In genomic region chr1:244761279-244761678, GRCh38 we compare ENCODE assay signal across 22 cellular contexts.
DNase-seq lines count a peak whose midpoint lies in the region; ATAC-seq, FAIRE-seq and TF ChIP-seq lines count a peak whose summit lies in the region.
"Had no signal": no experiment of that assay in that cellular context is flagged by ENCODE, and none has a peak within 500 bp of the region (broad histone marks: within the 10 kb centered on the region; RNA-seq: fewer than 3 reads in every experiment).

No MANE protein-coding gene starts in this region.

- TF ChIP-seq RAD21 in H1 (IDR thresholded peaks at IDR 0.05 in 1 of 2, conservative IDR thresholded peaks at IDR 0.05 in 1 of 2; ENCODE audit: low read depth in 2 of 2, low read length in 2 of 2): no peak

- FAIRE-seq in H1 (lab: Jason Lieb, UNC) (no peak), HTR-8/SVneo (lab: Jason Lieb, UNC) (no peak)
- FAIRE-seq: RCC 7860 had no signal

- H2BK120ac ChIP-seq in H1 (replicated peaks; ENCODE audit: low read depth, low read length): no peak overlapping the region

- no peak overlapping the region; the same call in 1 of the 2 replicates for H2BK12ac ChIP-seq in H1 (ENCODE audit: low read depth, low read length)

- no peak overlapping the region for H2AK5ac ChIP-seq in H1 (ENCODE audit: low read depth, low read length)

- H3K27ac ChIP-seq in BLaER1 (peak overlapping the region; percentile 65; the same call in 1 of the 2 replicates), H1 (ENCODE audit: low read depth, low read length) (no peak overlapping the region)
- H3K27ac ChIP-seq: colonic mucosa, SJSA1, spleen, tibial artery had no signal

- no peak overlapping the region for H4K8ac ChIP-seq in H1 (ENCODE audit: extremely low read depth, insufficient read depth, low read length)

- no peak overlapping the region for H3K4ac ChIP-seq in H1 (replicated peaks; ENCODE audit: insufficient read length, low read depth, low read length)

- peak overlapping the region; percentile 47; the same call in 1 of the 2 replicates for H3K4me3 ChIP-seq in BLaER1
- no peak overlapping the region for H3K4me3 ChIP-seq in H1 (ENCODE audit: extremely low read depth in 1 of 4, insufficient read depth in 2 of 4, low read depth in 3 of 4, low read length in 4 of 4)
- H3K4me3 ChIP-seq: colonic mucosa, SJSA1, spleen, tibial artery had no signal

- in situ Hi-C loops in G401 (cut with HindIII; ENCODE audit: low sequenced_read_pairs): no loop called here

- no peak overlapping the region for H2BK20ac ChIP-seq in H1 (ENCODE audit: low read length)

- H3K23ac ChIP-seq in H1 (ENCODE audit: insufficient read length): no peak overlapping the region

- H3K79me1 ChIP-seq in H1 (ENCODE audit: low read depth, low read length): no peaks in the 10 kb centered on the region

- 77% methylated on average over 15 of the region's 18 CpGs; no CpG with 5 or more reads in 1 of the 2 experiments for WGBS in H1 (ENCODE audit: extremely low coverage in 1 of 2, insufficient coverage in 1 of 2, insufficient read length in 1 of 2, insufficient replicate concordance in 2 of 2, low coverage in 1 of 2, low lambda C conversion rate in 2 of 2, missing lambda C conversion rate in 1 of 2), 2 experiments

- H2BK15ac ChIP-seq in H1 (ENCODE audit: low read length): no peak overlapping the region

- H4K91ac ChIP-seq in H1 (replicated peaks; ENCODE audit: insufficient read length, low read length): no peak overlapping the region

- no peak overlapping the region for H4K5ac ChIP-seq in H1 (ENCODE audit: insufficient read length, low read depth, low read length)

- no peak overlapping the region for H3K14ac ChIP-seq in H1 (ENCODE audit: insufficient read length)

- H3K4me2 ChIP-seq in BLaER1: peak overlapping the region; percentile 62
- no peak overlapping the region for H3K4me2 ChIP-seq in H1 (ENCODE audit: insufficient read depth in 1 of 2, low read depth in 2 of 2, low read length in 2 of 2)

- 0 out of 2 replicates have a peak overlapping the region, but pooled peaks have one; percentile 44 for H2BK5ac ChIP-seq in H1 (ENCODE audit: low read depth, low read length)

- no peak overlapping the region for H2AFZ ChIP-seq in H1 (ENCODE audit: low read length)

- no peak overlapping the region for H3K18ac ChIP-seq in H1 (ENCODE audit: extremely low read depth, low read length)

- TF ChIP-seq EP300 in H1 (IDR thresholded peaks at IDR 0.05; ENCODE audit: borderline replicate concordance in 1 of 2, low read depth in 2 of 2, low read length in 2 of 2): no peak

- H3K56ac ChIP-seq in H1 (replicated peaks; ENCODE audit: insufficient read length, low read depth, low read length): no peak overlapping the region

- TF ChIP-seq POLR2A in H1 (IDR thresholded peaks at IDR 0.05; ENCODE audit: control extremely low read depth in 1 of 2, low read depth in 2 of 2, low read length in 2 of 2): no peak

- H3K36me3 ChIP-seq in BLaER1: no peaks in the 10 kb centered on the region
- H3K36me3 ChIP-seq in H1 (ENCODE audit: control insufficient read depth in 2 of 4, insufficient read depth in 4 of 4, low read length in 3 of 4): no peaks in the 10 kb centered on the region
- H3K36me3 ChIP-seq: colonic mucosa, SJSA1, spleen, tibial artery had no signal

- H3K9me3 ChIP-seq in BLaER1: peaks cover 6% of the 10 kb centered on the region
- H3K9me3 ChIP-seq in H1 (ENCODE audit: insufficient read depth in 2 of 2, low read depth in 1 of 2, low read length in 1 of 2): peaks cover 0 to 4% of the 10 kb centered on the region in 2 experiments; a peak in 1 of 4 replicates
- H3K9me3 ChIP-seq: colonic mucosa, SJSA1, tibial artery had no signal

- H4K20me1 ChIP-seq in BLaER1 (no peaks in the 10 kb centered on the region), H1 (replicated peaks in 1 of 2; ENCODE audit: control insufficient read depth in 1 of 2, insufficient read depth in 2 of 2, low read length in 2 of 2) (no peaks in the 10 kb centered on the region)

- TF ChIP-seq CTCF in H1 (IDR thresholded peaks at IDR 0.05; ENCODE audit: control extremely low read depth in 1 of 3, insufficient read depth in 1 of 3, low read depth in 1 of 3, low read length in 3 of 3): no peak

- peaks cover 43% of the 10 kb centered on the region for H3K4me1 ChIP-seq in BLaER1
- H3K4me1 ChIP-seq in H1 (replicated peaks in 1 of 4; ENCODE audit: control insufficient read depth in 3 of 4, insufficient read depth in 4 of 4, low read length in 3 of 4): peaks cover 4 to 7% (median 6%) of the 10 kb centered on the region in 4 experiments; a peak in 6 of 7 replicates
- H3K4me1 ChIP-seq: colonic mucosa, SJSA1, spleen had no signal

- no peaks in the 10 kb centered on the region for H3K23me2 ChIP-seq in H1 (ENCODE audit: low read depth, low read length)

- H3K27me3 ChIP-seq in BLaER1 (no peaks in the 10 kb centered on the region), H1 (replicated peaks in 1 of 4; ENCODE audit: control insufficient read depth in 3 of 4, extremely low read depth in 1 of 4, insufficient read depth in 3 of 4, low read length in 3 of 4) (no peaks in the 10 kb centered on the region)
- H3K27me3 ChIP-seq: colonic mucosa, SJSA1, tibial artery had no signal

- 0 out of 2 replicates have a peak overlapping the region, but pooled peaks have one; percentile 29 for H3K9ac ChIP-seq in BLaER1
- no peak overlapping the region for H3K9ac ChIP-seq in H1 (replicated peaks in 1 of 4; ENCODE audit: extremely low read depth in 1 of 4, low read depth in 3 of 4, low read length in 3 of 4)

- ATAC-seq in HG03039 (IDR thresholded peaks at IDR 0.05; ENCODE audit: unreplicated experiment): no peak
- ATAC-seq: activated CD8-positive, alpha-beta T cell treated with anti-CD3 and anti-CD28 coated beads for 36 hours; CD8-positive, alpha-beta T cell; stimulated activated naive CD8-positive, alpha-beta T cell treated with anti-CD3 and anti-CD28 coated beads, Interleukin-15, amount 100 ng/mL, for 72 hours had no signal

- no peaks in the 10 kb centered on the region for H3K79me2 ChIP-seq in H1 (ENCODE audit: control insufficient read depth in 1 of 2, insufficient read depth in 2 of 2, low read length in 2 of 2)

- POLR2A ChIA-PET in H1 (lab: Charles Lee; ENCODE audit: partially characterized antibody): interaction anchor here (0.6 kb wide), 1 partner anchor 101 kb away, joined by 3 read pairs; no protein-coding TSS in a partner anchor

- peak; percentile 35 for DNase-seq in G401 (ENCODE audit: low spot score)
- peak; percentile 86 for DNase-seq in NCI-H2227 (lab: John Stamatoyannopoulos, UW; ENCODE audit: unreplicated experiment)
- no peak for DNase-seq in H1 (ENCODE audit: low read depth in 1 of 2, low spot score in 2 of 2)
- DNase-seq in stimulated activated CD4-positive, alpha-beta T cell treated with anti-CD3 and anti-CD28 coated beads, Interleukin-2, amount 100 ng/mL, for 48 hours: no peak
- no peak for DNase-seq in activated CD4-positive, alpha-beta T cell treated with anti-CD3 and anti-CD28 coated beads, Interleukin-2, amount 50 U/mL, for 1 hour
- no peak for DNase-seq in HTR-8/SVneo (ENCODE audit: insufficient read length, low spot score)
- DNase-seq: activated CD8-positive, alpha-beta T cell treated with anti-CD3 and anti-CD28 coated beads for 36 hours; activated naive CD4-positive, alpha-beta T cell; CD8-positive, alpha-beta T cell; colonic mucosa; DMS79 treated with DMSO at 0.1 percent for 48 hours; MM.1S; NCI-H1436 treated with DMSO at 0.1 percent for 48 hours; NCI-H446; NK-92 treated with Interleukin-12 subunit alpha and Interleukin-12 subunit beta, amount 100 ng/mL, for 24 hours; spleen; stimulated activated naive CD8-positive, alpha-beta T cell treated with anti-CD3 and anti-CD28 coated beads, Interleukin-15, amount 100 ng/mL, for 72 hours; tibial artery had no signal

- CTCF ChIA-PET in H1 (lab: Charles Lee; ENCODE audit: partially characterized antibody): no interaction called here

TF ChIP-seq in H1, 55 proteins besides CTCF, POLR2A, EP300 and RAD21:
- TF ChIP-seq GABPA (IDR thresholded peaks at IDR 0.05; ENCODE audit: borderline replicate concordance, insufficient read depth, low read length) (no peak), MAFK (IDR thresholded peaks at IDR 0.05; ENCODE audit: low read depth, low read length) (no peak), TEAD4 (IDR thresholded peaks at IDR 0.05; ENCODE audit: low read depth, low read length) (peak; percentile 58), E2F6 (IDR thresholded peaks at IDR 0.05) (peak; percentile 58), POU5F1 (IDR thresholded peaks at IDR 0.05; ENCODE audit: low read depth, low read length) (no peak), CBX5 (IDR thresholded peaks at IDR 0.05; ENCODE audit: low read depth, low read length) (no peak)
- TF ChIP-seq, protein P1, sequence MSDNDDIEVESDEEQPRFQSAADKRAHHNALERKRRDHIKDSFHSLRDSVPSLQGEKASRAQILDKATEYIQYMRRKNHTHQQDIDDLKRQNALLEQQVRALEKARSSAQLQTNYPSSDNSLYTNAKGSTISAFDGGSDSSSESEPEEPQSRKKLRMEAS (IDR thresholded peaks at IDR 0.05): peak; percentile 63; the same call in 1 of the 2 replicates

Comparison
In these comparisons a context has a peak if more than half of its experiments do, and no peak if none do; other contexts are left out.
1. DNase-seq: peak in G401 (single experiment) and NCI-H2227 (single experiment); none in H1 (0 of 2), stimulated activated CD4-positive, alpha-beta T cell treated with anti-CD3 and anti-CD28 coated beads, Interleukin-2, amount 100 ng/mL, for 48 hours (0 of 2), activated CD4-positive, alpha-beta T cell treated with anti-CD3 and anti-CD28 coated beads, Interleukin-2, amount 50 U/mL, for 1 hour (single experiment) and HTR-8/SVneo (single experiment).